31 cellular contexts compared by ENCODE assay signal in genomic region chr10:78995977-78996355, GRCh38.
"Had no signal": no experiment of that assay in that cellular context is flagged by ENCODE, and none has a peak within 500 bp of the region (broad histone marks: within the 10 kb centered on the region; RNA-seq: fewer than 3 reads in every experiment).

No MANE protein-coding gene starts in this region.

- H3K36me3 ChIP-seq: brain microvascular endothelial cell, cardiac muscle cell, Peyer's patch, SJCRH30 had no signal

- H3K4me1 ChIP-seq: Peyer's patch had no signal

- H3K9me3 ChIP-seq: Peyer's patch, SJCRH30 had no signal

- ATAC-seq: activated T-helper 17 cell treated with anti-CD3 and anti-CD28 coated beads, Interleukin-2, amount 50 U/mL, for 72 hours; T-helper 17 cell had no signal

- DNase-seq: activated B cell treated with CpG ODN at 0.5 μM for 24 hours; activated CD4-positive, alpha-beta memory T cell treated with anti-CD3 and anti-CD28 coated beads for 36 hours; activated CD4-positive, alpha-beta T cell treated with anti-CD3 and anti-CD28 coated beads for 1 hour; activated CD4-positive, alpha-beta T cell treated with anti-CD3 and anti-CD28 coated beads, Interleukin-2, amount 10 ng/mL, durations not matched to agents 24 days and 14 days; activated CD8-positive, alpha-beta memory T cell treated with anti-CD3 and anti-CD28 coated beads for 24 hours; activated gamma-delta T cell; activated naive CD4-positive, alpha-beta T cell treated with anti-CD3 and anti-CD28 coated beads for 36 hours; activated T-cell treated with anti-CD3 and anti-CD28 coated beads, Interleukin-2, amount 50 U/mL, for 48 hours; amygdala; brain microvascular endothelial cell; cerebellar nuclear complex; KG1; MV-4-11; NCI-H1092 treated with DMSO at 0.1 percent for 48 hours; NCI-H1417 treated with DMSO at 0.1 percent for 48 hours; NCI-H1694; NCI-H2029; NCI-H2107; NCI-H2171 treated with DMSO at 0.1 percent for 48 hours; NCI-H226; NCI-H526; NCI-H774; NK-92 treated with Interleukin-12 subunit alpha and Interleukin-12 subunit beta, amount 100 ng/mL, for 24 hours; Peyer's patch; Right ventricle myocardium superior; SJCRH30; T-helper 17 cell; T-helper 9 cell had no signal

- H3K27ac ChIP-seq: brain microvascular endothelial cell, cardiac muscle cell, Peyer's patch, RWPE1, SJCRH30 had no signal

- H3K4me3 ChIP-seq: cardiac muscle cell, Peyer's patch, SJCRH30 had no signal

- H3K27me3 ChIP-seq: brain microvascular endothelial cell, cardiac muscle cell, Peyer's patch, SJCRH30 had no signal
